21 cellular contexts compared by ENCODE assay signal in the genomic region with DNA sequence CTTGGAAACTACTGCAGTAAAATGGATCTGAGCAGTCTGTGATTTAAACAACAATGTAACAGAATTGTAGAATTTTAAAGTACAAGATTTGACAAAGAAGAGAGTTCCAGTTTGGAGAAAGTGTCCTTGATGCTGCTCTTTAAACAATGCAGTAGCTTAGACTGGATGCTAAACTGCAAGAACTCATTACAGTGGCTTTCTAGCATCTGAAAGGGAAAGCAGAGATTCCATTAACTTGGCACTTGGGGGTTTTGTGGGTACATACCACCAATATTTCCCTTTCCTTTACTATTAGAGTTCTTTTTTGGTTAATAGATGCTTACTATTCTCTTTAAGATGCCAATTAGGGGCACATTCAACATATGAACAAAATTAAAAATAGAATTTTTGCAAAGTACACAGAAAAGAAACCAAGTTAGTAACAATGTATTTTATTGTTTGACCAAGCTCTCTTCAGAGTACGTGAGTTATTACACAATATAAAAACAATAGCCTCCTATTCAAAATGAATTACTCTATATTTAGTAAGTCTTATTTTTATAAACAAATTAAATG. TPM values are rescaled to one million over a fixed set of nuclear protein-coding genes. Genes with fewer than 3 reads are reported as not detected.
DNase-seq lines count a peak whose midpoint lies in the region; ATAC-seq and TF ChIP-seq lines count a peak whose summit lies in the region.
"Had no signal": no experiment of that assay in that cellular context is flagged by ENCODE, and none has a peak within 500 bp of the region (broad histone marks: within the 10 kb centered on the region; RNA-seq: fewer than 3 reads in every experiment).

No MANE protein-coding gene starts in this region.

- TF ChIP-seq CTCF in dorsolateral prefrontal cortex (IDR thresholded peaks at IDR 0.05 in 54 of 56, conservative IDR thresholded peaks at IDR 0.05 in 2 of 56; ENCODE audit: low read depth in 1 of 56, partially characterized antibody in 56 of 56) (no peak), neural progenitor cell (IDR thresholded peaks at IDR 0.05) (no peak), left ventricle myocardium inferior (IDR thresholded peaks at IDR 0.05; ENCODE audit: borderline replicate concordance) (no peak)

- no peaks in the 10 kb centered on the region for H4K20me1 ChIP-seq in neural progenitor cell (ENCODE audit: low read depth)

- no peaks in the 10 kb centered on the region for H3K79me2 ChIP-seq in neural progenitor cell (ENCODE audit: low read depth)

- H3K4me1 ChIP-seq in neural progenitor cell (no peaks in the 10 kb centered on the region), left ventricle myocardium inferior (no peaks in the 10 kb centered on the region)
- H3K4me1 ChIP-seq: Caco-2 had no signal

- H3K27ac ChIP-seq in dorsolateral prefrontal cortex = peak overlapping the region; percentile 3 to 91 (median 81)
- peak overlapping the region; percentile 0 for H3K27ac ChIP-seq in neural progenitor cell
- no peak overlapping the region for H3K27ac ChIP-seq in left ventricle myocardium inferior (replicated peaks)

- no peak overlapping the region for H3K4me3 Mint-ChIP-seq in activated T-cell treated with anti-CD3 and anti-CD28 coated beads, Interleukin-2, amount 50 U/mL, for 72 hours
- H3K4me3 Mint-ChIP-seq in neural progenitor cell = no peak overlapping the region
- H3K4me3 Mint-ChIP-seq: CD4-positive, CD25-positive, alpha-beta regulatory T cell; HFFc6 had no signal

- H3K4me1 Mint-ChIP-seq in activated T-cell treated with anti-CD3 and anti-CD28 coated beads, Interleukin-2, amount 50 U/mL, for 72 hours (ENCODE audit: low read depth) = no peaks in the 10 kb centered on the region
- H3K4me1 Mint-ChIP-seq in neural progenitor cell = no peaks in the 10 kb centered on the region

- H3K27ac Mint-ChIP-seq in activated T-cell treated with anti-CD3 and anti-CD28 coated beads, Interleukin-2, amount 50 U/mL, for 72 hours = peak overlapping the region; percentile 33
- no peak overlapping the region for H3K27ac Mint-ChIP-seq in neural progenitor cell
- H3K27ac Mint-ChIP-seq: CD4-positive, CD25-positive, alpha-beta regulatory T cell; HFFc6 had no signal

- peak overlapping the region in 31 of 59 donors; percentile 1 to 55 (median 25) for H3K4me3 ChIP-seq in dorsolateral prefrontal cortex
- H3K4me3 ChIP-seq in neural progenitor cell = no peak overlapping the region
- no peak overlapping the region for H3K4me3 ChIP-seq in left ventricle myocardium inferior
- H3K4me3 ChIP-seq: MG63 had no signal

- ATAC-seq in activated T-cell treated with anti-CD3 and anti-CD28 coated beads, Interleukin-2, amount 50 U/mL, for 72 hours (replicated peaks in 1 of 2) = no peak
- ATAC-seq in HG02981 (IDR thresholded peaks at IDR 0.05; ENCODE audit: unreplicated experiment) (no peak), HG02642 (IDR thresholded peaks at IDR 0.05; ENCODE audit: poor library complexity, unreplicated experiment) (no peak)

- H2AFZ ChIP-seq in neural progenitor cell (replicated peaks) = no peak overlapping the region

- H3K27me3 ChIP-seq in dorsolateral prefrontal cortex = no peaks in the 10 kb centered on the region
- H3K27me3 ChIP-seq in neural progenitor cell = no peaks in the 10 kb centered on the region
- no peaks in the 10 kb centered on the region for H3K27me3 ChIP-seq in left ventricle myocardium inferior (ENCODE audit: low read depth)
- H3K27me3 ChIP-seq: BE2C, MG63 had no signal

- H3K9me3 ChIP-seq in neural progenitor cell (ENCODE audit: low read depth) (no peaks in the 10 kb centered on the region), left ventricle myocardium inferior (replicated peaks) (no peaks in the 10 kb centered on the region)
- H3K9me3 ChIP-seq: BE2C, Caco-2, MG63 had no signal

- H3K36me3 ChIP-seq in neural progenitor cell (peaks cover 14% of the 10 kb centered on the region), left ventricle myocardium inferior (peaks cover 36% of the 10 kb centered on the region)

- H3K9ac ChIP-seq in neural progenitor cell = no peak overlapping the region

- no peaks in the 10 kb centered on the region for H3K27me3 Mint-ChIP-seq in activated T-cell treated with anti-CD3 and anti-CD28 coated beads, Interleukin-2, amount 50 U/mL, for 72 hours (ENCODE audit: low read depth)
- no peaks in the 10 kb centered on the region for H3K27me3 Mint-ChIP-seq in neural progenitor cell (ENCODE audit: insufficient read depth, low read depth)
- H3K27me3 Mint-ChIP-seq: CD4-positive, CD25-positive, alpha-beta regulatory T cell had no signal

- no peak overlapping the region for H3K4me2 ChIP-seq in neural progenitor cell

- peaks cover 13% of the 10 kb centered on the region for H3F3A ChIP-seq in neural progenitor cell (ENCODE audit: low read depth)

- intact Hi-C loops in dorsolateral prefrontal cortex (cut with DNase I) (no loop called here), left ventricle myocardium inferior (cut with micrococcal nuclease) (no loop called here)

- no peak for DNase-seq in activated T-cell treated with anti-CD3 and anti-CD28 coated beads, Interleukin-2, amount 50 U/mL, for 72 hours
- no peak for DNase-seq in activated T-cell treated with anti-CD3 and anti-CD28 coated beads, Interleukin-2, amount 50 U/mL, for 48 hours
- no peak for DNase-seq in dorsolateral prefrontal cortex
- DNase-seq in neural progenitor cell (ENCODE audit: low spot score) = no peak
- DNase-seq in left ventricle myocardium inferior = no peak
- DNase-seq: BE2C; Caco-2; CD4-positive, CD25-positive, alpha-beta regulatory T cell; DMS153; GDM1; H7; HFFc6; Kasumi-1; MG63; NCI-H1048; NCI-H1436; NCI-H1930; NCI-H2171; NCI-H526 had no signal

- no peaks in the 10 kb centered on the region for H3K9me3 Mint-ChIP-seq in activated T-cell treated with anti-CD3 and anti-CD28 coated beads, Interleukin-2, amount 50 U/mL, for 72 hours
- no peaks in the 10 kb centered on the region for H3K9me3 Mint-ChIP-seq in neural progenitor cell
- H3K9me3 Mint-ChIP-seq: CD4-positive, CD25-positive, alpha-beta regulatory T cell; HFFc6 had no signal

- peaks cover 0 to 18% of the 10 kb centered on the region in 2 donors for H3K36me3 Mint-ChIP-seq in activated T-cell treated with anti-CD3 and anti-CD28 coated beads, Interleukin-2, amount 50 U/mL, for 72 hours (ENCODE audit: insufficient read depth in 2 of 2)
- peaks cover 3% of the 10 kb centered on the region for H3K36me3 Mint-ChIP-seq in neural progenitor cell

RNA-seq across cellular contexts. Expression of gene PSTK, which starts 11.9 kb away (rescaled TPM):
- total RNA-seq in activated T-cell treated with anti-CD3 and anti-CD28 coated beads, Interleukin-2, amount 50 U/mL, for 72 hours = 1 to 10 TPM; 6.5 to 7.1 TPM
- 10 to 100 TPM in 119 of 120 experiments, 1 to 10 TPM in 1; 9.6 to 22.9 (median 14.7) TPM for total RNA-seq in dorsolateral prefrontal cortex
- total RNA-seq in neural progenitor cell (ENCODE audit: low replicate concordance) = 12.5 and 18.1 TPM in 2 replicates
- total RNA-seq in left ventricle myocardium inferior = 2.1 TPM

RNA-seq across cellular contexts. Expression of gene IKZF5, which starts 16.5 kb away (rescaled TPM):
- total RNA-seq in activated T-cell treated with anti-CD3 and anti-CD28 coated beads, Interleukin-2, amount 50 U/mL, for 72 hours = 10 to 100 TPM; 13.2 to 15.2 TPM
- total RNA-seq in dorsolateral prefrontal cortex = 10 to 100 TPM; 18.6 to 44.3 (median 28.3) TPM
- 5.5 and 10.7 TPM in 2 replicates for total RNA-seq in neural progenitor cell (ENCODE audit: low replicate concordance)
- 12.9 TPM for total RNA-seq in left ventricle myocardium inferior

RNA-seq across cellular contexts. Expression of gene ACADSB, which starts 16.7 kb away (rescaled TPM):
- 10 to 100 TPM; 24.4 to 29.8 TPM for total RNA-seq in activated T-cell treated with anti-CD3 and anti-CD28 coated beads, Interleukin-2, amount 50 U/mL, for 72 hours
- 10 to 100 TPM; 16.7 to 59.4 (median 42.6) TPM for total RNA-seq in dorsolateral prefrontal cortex
- total RNA-seq in neural progenitor cell (ENCODE audit: low replicate concordance) = 8.9 and 15.0 TPM in 2 replicates
- 109 TPM for total RNA-seq in left ventricle myocardium inferior

RNA-seq across cellular contexts. Expression of gene C10orf88, which starts 38.1 kb away (rescaled TPM):
- total RNA-seq in activated T-cell treated with anti-CD3 and anti-CD28 coated beads, Interleukin-2, amount 50 U/mL, for 72 hours = 10 to 100 TPM; 11.6 to 11.8 TPM
- total RNA-seq in dorsolateral prefrontal cortex = 10 to 100 TPM in 113 of 120 experiments, 1 to 10 TPM in 7; 7.8 to 22.4 (median 15.1) TPM
- total RNA-seq in neural progenitor cell (ENCODE audit: low replicate concordance) = 11.4 and 17.7 TPM in 2 replicates
- 5.6 TPM for total RNA-seq in left ventricle myocardium inferior

Comparison
In these comparisons a context has a peak if more than half of its experiments do, and no peak if none do; other contexts are left out.
1. H3K4me3 ChIP-seq: peak in dorsolateral prefrontal cortex (31 of 59); none in neural progenitor cell (single experiment) and left ventricle myocardium inferior (single experiment).